ENCODE assay signal across 1 cellular context in the genomic region with DNA sequence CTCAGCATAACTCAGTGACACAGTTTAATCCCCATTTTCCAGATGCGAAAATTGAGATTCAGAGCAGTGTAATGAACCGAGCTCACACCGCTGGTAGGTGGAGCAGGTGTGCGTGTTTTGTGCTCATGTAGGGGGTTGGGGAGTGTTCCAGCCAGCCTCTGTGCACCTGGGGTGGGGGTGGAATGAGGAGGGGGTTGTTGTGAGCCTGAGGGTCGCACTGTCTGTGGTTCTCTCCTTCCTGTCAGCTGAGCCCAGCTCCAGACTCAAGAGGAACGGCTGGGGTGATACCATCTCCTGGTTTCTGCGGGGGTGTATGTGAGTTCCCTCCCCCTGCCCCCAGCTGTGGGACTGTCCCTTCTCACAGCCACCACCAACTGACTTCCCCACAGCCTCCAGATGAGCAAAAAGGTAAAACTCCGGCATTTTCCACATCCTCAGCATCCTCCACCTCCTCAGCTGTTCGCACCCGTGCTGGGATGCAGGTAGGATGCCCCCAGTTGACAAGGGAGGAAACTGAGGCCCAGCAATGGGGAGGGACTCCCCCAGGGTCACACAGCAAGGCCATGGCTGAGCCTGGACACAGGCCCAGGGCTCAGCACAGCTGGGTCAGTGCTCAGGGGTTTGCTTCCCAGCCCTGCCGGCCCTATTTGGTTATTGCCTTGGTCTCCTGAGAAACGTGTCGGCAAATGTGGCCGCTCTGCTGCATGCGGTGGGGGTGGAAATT.
TF ChIP-seq lines count a peak whose summit lies in the region.

No MANE protein-coding gene starts in this region.

TF ChIP-seq in GM12878, 131 proteins besides CTCF, POLR2A, EP300 and RAD21 (continued from another document and continues in another):
- TF ChIP-seq BCL11A (IDR thresholded peaks at IDR 0.05; ENCODE audit: low read depth, low read length) (0 out of 2 replicates have a peak, but pooled peaks have one; percentile 33), SUZ12 (IDR thresholded peaks at IDR 0.05; ENCODE audit: unreplicated experiment) (no peak), CBX5 (IDR thresholded peaks at IDR 0.05; ENCODE audit: low read depth) (no peak), NBN (IDR thresholded peaks at IDR 0.05) (peak; percentile 37; the same call in 1 of the 2 replicates), RFX5 (IDR thresholded peaks at IDR 0.05; ENCODE audit: low read depth, low read length) (no peak), IKZF1 (conservative IDR thresholded peaks at IDR 0.05) (peak; percentile 62), CEBPZ (IDR thresholded peaks at IDR 0.05; ENCODE audit: low read depth, low read length) (no peak), SUPT20H (IDR thresholded peaks at IDR 0.05; ENCODE audit: borderline replicate concordance, control insufficient read depth, low read depth, low read length) (no peak), ZNF384 (IDR thresholded peaks at IDR 0.05; ENCODE audit: borderline replicate concordance, low read depth, low read length) (no peak), ESRRA (IDR thresholded peaks at IDR 0.05; ENCODE audit: low read length) (no peak), SIN3A (IDR thresholded peaks at IDR 0.05; ENCODE audit: low read depth, low read length) (no peak), TCF3 (IDR thresholded peaks at IDR 0.05; ENCODE audit: borderline replicate concordance, insufficient read depth, low read depth, low read length) (0 out of 2 replicates have a peak, but pooled peaks have one; percentile 60), TBL1XR1 (IDR thresholded peaks at IDR 0.05; ENCODE audit: low read depth, low read length) (peak; percentile 49; the same call in 1 of the 2 replicates), POLR2AphosphoS2 (IDR thresholded peaks at IDR 0.05; ENCODE audit: low read depth, low read length) (no peak; the same call in 1 of the 2 replicates), GATAD2B (conservative IDR thresholded peaks at IDR 0.05; ENCODE audit: low read depth) (no peak; the same call in 1 of the 2 replicates), SKIL (IDR thresholded peaks at IDR 0.05; ENCODE audit: low read depth, poor library complexity, severe bottlenecking) (peak; percentile 28), ZNF24 (IDR thresholded peaks at IDR 0.05) (no peak), ZNF274 (IDR thresholded peaks at IDR 0.05; ENCODE audit: insufficient read depth, insufficient read length) (no peak), ZNF217 (IDR thresholded peaks at IDR 0.05) (0 out of 2 replicates have a peak, but pooled peaks have one; percentile 38), LARP7 (IDR thresholded peaks at IDR 0.05) (no peak), PAX8 (IDR thresholded peaks at IDR 0.05) (no peak), NFXL1 (IDR thresholded peaks at IDR 0.05; ENCODE audit: borderline replicate concordance) (no peak), EED (IDR thresholded peaks at IDR 0.05; ENCODE audit: low read depth) (peak; percentile 57; the same call in 1 of the 2 replicates), ASH2L (IDR thresholded peaks at IDR 0.05; ENCODE audit: borderline replicate concordance, low read depth) (no peak), BACH1 (IDR thresholded peaks at IDR 0.05; ENCODE audit: borderline replicate concordance) (0 out of 2 replicates have a peak, but pooled peaks have one; percentile 28), SMARCA5 (IDR thresholded peaks at IDR 0.05) (no peak), HDGF (IDR thresholded peaks at IDR 0.05) (no peak), TAF1 (IDR thresholded peaks at IDR 0.05; ENCODE audit: borderline replicate concordance, low read depth, low read length) (peak; percentile 51; the same call in 1 of the 2 replicates), YY1 (IDR thresholded peaks at IDR 0.05; ENCODE audit: low read depth, low read length) (peak; percentile 65), BRCA1 (IDR thresholded peaks at IDR 0.05; ENCODE audit: low read depth, low read length) (no peak), FOXM1 (IDR thresholded peaks at IDR 0.05; ENCODE audit: low read depth, low read length) (no peak), MTA2 (IDR thresholded peaks at IDR 0.05; ENCODE audit: low read depth) (peak; percentile 47; the same call in 1 of the 2 replicates), NKRF (conservative IDR thresholded peaks at IDR 0.05) (0 out of 2 replicates have a peak, but pooled peaks have one; percentile 53), MEF2A (IDR thresholded peaks at IDR 0.05; ENCODE audit: insufficient read depth, low read depth, low read length) (no peak), ZBED1 (IDR thresholded peaks at IDR 0.05; ENCODE audit: borderline replicate concordance) (no peak), BHLHE40 (IDR thresholded peaks at IDR 0.05; ENCODE audit: borderline replicate concordance in 1 of 2, low read depth in 2 of 2, low read length in 1 of 2) (peak; percentile 86 to 95), BCLAF1 (IDR thresholded peaks at IDR 0.05) (peak; percentile 86), MXI1 (IDR thresholded peaks at IDR 0.05; ENCODE audit: low read depth, low read length) (peak; percentile 57), EZH2 (IDR thresholded peaks at IDR 0.05; ENCODE audit: borderline replicate concordance, control insufficient read depth, low read depth, low read length) (no peak)
- TF ChIP-seq, protein P1, sequence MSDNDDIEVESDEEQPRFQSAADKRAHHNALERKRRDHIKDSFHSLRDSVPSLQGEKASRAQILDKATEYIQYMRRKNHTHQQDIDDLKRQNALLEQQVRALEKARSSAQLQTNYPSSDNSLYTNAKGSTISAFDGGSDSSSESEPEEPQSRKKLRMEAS (IDR thresholded peaks at IDR 0.05; ENCODE audit: low read depth, low read length) = no peak
- TF ChIP-seq, protein P2, sequence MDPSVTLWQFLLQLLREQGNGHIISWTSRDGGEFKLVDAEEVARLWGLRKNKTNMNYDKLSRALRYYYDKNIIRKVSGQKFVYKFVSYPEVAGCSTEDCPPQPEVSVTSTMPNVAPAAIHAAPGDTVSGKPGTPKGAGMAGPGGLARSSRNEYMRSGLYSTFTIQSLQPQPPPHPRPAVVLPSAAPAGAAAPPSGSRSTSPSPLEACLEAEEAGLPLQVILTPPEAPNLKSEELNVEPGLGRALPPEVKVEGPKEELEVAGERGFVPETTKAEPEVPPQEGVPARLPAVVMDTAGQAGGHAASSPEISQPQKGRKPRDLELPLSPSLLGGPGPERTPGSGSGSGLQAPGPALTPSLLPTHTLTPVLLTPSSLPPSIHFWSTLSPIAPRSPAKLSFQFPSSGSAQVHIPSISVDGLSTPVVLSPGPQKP (IDR thresholded peaks at IDR 0.05; ENCODE audit: low read depth, low read length) = no peak
- TF ChIP-seq, protein P3, sequence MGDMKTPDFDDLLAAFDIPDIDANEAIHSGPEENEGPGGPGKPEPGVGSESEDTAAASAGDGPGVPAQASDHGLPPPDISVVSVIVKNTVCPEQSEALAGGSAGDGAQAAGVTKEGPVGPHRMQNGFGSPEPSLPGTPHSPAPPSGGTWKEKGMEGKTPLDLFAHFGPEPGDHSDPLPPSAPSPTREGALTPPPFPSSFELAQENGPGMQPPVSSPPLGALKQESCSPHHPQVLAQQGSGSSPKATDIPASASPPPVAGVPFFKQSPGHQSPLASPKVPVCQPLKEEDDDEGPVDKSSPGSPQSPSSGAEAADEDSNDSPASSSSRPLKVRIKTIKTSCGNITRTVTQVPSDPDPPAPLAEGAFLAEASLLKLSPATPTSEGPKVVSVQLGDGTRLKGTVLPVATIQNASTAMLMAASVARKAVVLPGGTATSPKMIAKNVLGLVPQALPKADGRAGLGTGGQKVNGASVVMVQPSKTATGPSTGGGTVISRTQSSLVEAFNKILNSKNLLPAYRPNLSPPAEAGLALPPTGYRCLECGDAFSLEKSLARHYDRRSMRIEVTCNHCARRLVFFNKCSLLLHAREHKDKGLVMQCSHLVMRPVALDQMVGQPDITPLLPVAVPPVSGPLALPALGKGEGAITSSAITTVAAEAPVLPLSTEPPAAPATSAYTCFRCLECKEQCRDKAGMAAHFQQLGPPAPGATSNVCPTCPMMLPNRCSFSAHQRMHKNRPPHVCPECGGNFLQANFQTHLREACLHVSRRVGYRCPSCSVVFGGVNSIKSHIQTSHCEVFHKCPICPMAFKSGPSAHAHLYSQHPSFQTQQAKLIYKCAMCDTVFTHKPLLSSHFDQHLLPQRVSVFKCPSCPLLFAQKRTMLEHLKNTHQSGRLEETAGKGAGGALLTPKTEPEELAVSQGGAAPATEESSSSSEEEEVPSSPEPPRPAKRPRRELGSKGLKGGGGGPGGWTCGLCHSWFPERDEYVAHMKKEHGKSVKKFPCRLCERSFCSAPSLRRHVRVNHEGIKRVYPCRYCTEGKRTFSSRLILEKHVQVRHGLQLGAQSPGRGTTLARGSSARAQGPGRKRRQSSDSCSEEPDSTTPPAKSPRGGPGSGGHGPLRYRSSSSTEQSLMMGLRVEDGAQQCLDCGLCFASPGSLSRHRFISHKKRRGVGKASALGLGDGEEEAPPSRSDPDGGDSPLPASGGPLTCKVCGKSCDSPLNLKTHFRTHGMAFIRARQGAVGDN (IDR thresholded peaks at IDR 0.05) = no peak
- TF ChIP-seq, protein P4, sequence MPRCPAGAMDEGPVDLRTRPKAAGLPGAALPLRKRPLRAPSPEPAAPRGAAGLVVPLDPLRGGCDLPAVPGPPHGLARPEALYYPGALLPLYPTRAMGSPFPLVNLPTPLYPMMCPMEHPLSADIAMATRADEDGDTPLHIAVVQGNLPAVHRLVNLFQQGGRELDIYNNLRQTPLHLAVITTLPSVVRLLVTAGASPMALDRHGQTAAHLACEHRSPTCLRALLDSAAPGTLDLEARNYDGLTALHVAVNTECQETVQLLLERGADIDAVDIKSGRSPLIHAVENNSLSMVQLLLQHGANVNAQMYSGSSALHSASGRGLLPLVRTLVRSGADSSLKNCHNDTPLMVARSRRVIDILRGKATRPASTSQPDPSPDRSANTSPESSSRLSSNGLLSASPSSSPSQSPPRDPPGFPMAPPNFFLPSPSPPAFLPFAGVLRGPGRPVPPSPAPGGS (IDR thresholded peaks at IDR 0.05; ENCODE audit: borderline replicate concordance, insufficient read depth, low read depth, low read length, poor library complexity, severe bottlenecking) = peak; percentile 58
